Comparison of ENCODE assay signal across 3 cellular contexts in genomic region chr2:44494006-44494405, GRCh38.
"Had no signal": no experiment of that assay in that cellular context is flagged by ENCODE, and none has a peak within 500 bp of the region (broad histone marks: within the 10 kb centered on the region; RNA-seq: fewer than 3 reads in every experiment).

No MANE protein-coding gene starts in this region.

- DNase-seq: GDM1, GF-D8 had no signal

- H3K4me3 ChIP-seq: GM12878 had no signal
